In the genomic region with DNA sequence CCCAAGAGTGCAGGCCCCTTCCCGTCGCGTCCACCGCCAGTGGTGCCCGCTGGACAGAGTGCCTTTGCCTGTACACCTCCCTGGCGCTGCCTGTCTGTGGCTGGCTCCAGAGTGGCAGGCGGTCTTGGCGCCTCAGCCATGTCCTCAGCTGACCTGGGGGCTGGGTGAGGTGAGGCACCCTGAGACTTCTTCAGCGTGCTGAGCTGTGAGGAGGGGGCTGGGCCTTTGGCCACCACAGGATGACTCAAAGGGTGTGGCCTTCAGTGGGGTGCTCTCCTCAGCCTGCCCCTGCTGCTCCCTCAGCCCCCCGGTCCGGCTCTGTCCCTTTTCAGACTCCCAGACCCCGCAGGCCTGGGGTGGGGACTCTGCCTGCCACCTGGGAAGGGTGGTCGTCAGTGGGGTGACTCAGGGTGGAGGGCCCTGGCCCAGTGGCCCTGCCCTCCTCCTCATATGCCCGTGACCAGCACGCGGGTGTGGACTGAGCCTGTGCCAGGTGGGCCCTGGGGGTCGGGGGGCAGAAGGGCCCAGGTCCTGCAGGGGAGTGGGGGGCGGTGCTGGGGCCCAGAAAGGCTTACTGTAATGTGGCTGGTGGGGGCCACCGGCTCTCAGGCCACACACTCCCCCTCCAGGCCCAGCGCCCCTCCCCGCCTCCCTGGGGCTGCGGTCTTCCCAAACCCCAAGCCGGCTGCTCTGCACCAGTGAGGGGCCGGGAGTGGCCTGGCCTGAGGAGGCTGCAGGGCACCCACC, we compare ENCODE assay signal across 8 cellular contexts. TPM values are rescaled to one million over a fixed set of nuclear protein-coding genes. Genes with fewer than 3 reads are reported as not detected.
A peak's percentile ranks its signal among the peaks of the same experiment; 100 is the strongest.
DNase-seq lines count a peak whose midpoint lies in the region; ATAC-seq and TF ChIP-seq lines count a peak whose summit lies in the region.

No MANE protein-coding gene starts in this region.

- peak; percentile 32 for DNase-seq in activated naive CD4-positive, alpha-beta T cell treated with Interleukin-2 at 50 U/mL for 16 hours
- no peak for DNase-seq in activated naive CD4-positive, alpha-beta T cell treated with anti-CD3 and anti-CD28 coated beads, Interleukin-2, amount 50 U/mL, for 16 hours
- peak; percentile 32 for DNase-seq in activated CD4-positive, alpha-beta T cell treated with anti-CD3 and anti-CD28 coated beads, Interleukin-2, amount 50 U/mL, for 1 hour
- DNase-seq in renal cortical epithelial cell (ENCODE audit: low read depth) (peak; percentile 75), OCI-M2 (lab: John Stamatoyannopoulos, UW; ENCODE audit: unreplicated experiment) (no peak)

- no peak for TF ChIP-seq CTCF in gastroesophageal sphincter (IDR thresholded peaks at IDR 0.05)

- no peak for TF ChIP-seq POLR2A in gastroesophageal sphincter (IDR thresholded peaks at IDR 0.05)

- H3K36me3 ChIP-seq in gastroesophageal sphincter: no peaks in the 10 kb centered on the region

- H3K4me1 ChIP-seq in gastroesophageal sphincter: peaks cover 0 to 94% (median 41%) of the 10 kb centered on the region in 3 donors

- H3K27me3 ChIP-seq in gastroesophageal sphincter: peaks cover 6% of the 10 kb centered on the region

- no peak for TF ChIP-seq EP300 in gastroesophageal sphincter (IDR thresholded peaks at IDR 0.05)

- peak overlapping the region; percentile 79 to 98 (median 93) for H3K27ac ChIP-seq in gastroesophageal sphincter

- H3K4me3 ChIP-seq in gastroesophageal sphincter: peak overlapping the region in 1 of 2 donors; percentile 61

- ATAC-seq in gastroesophageal sphincter: no peak
- ATAC-seq in HG02973 (IDR thresholded peaks at IDR 0.05; ENCODE audit: unreplicated experiment): no peak
- no peak for ATAC-seq in GM21786 (IDR thresholded peaks at IDR 0.05; ENCODE audit: unreplicated experiment)

- WGBS in gastroesophageal sphincter (ENCODE audit: low coverage in 1 of 2), 2 donors: 60% methylated on average over 1 of the region's 24 CpGs; no CpG with 5 or more reads in 1 of the 2 donors

- H3K9me3 ChIP-seq in gastroesophageal sphincter: no peaks in the 10 kb centered on the region

RNA-seq across cellular contexts. Expression of gene CRELD2, which starts 15.9 kb away (rescaled TPM):
- total RNA-seq in gastroesophageal sphincter (10 to 100 TPM; 21.9 to 36.2 (median 30.9) TPM), renal cortical epithelial cell (28.3 and 32.5 TPM in 2 replicates)

RNA-seq across cellular contexts. Expression of gene ALG12, which starts 16.1 kb away (rescaled TPM):
- total RNA-seq in gastroesophageal sphincter (10 to 100 TPM; 18.8 to 30.0 (median 22.6) TPM), renal cortical epithelial cell (15.5 and 33.2 TPM in 2 replicates)

RNA-seq across cellular contexts. Expression of gene PIM3, which starts 26.3 kb away (rescaled TPM):
- 10 to 100 TPM; 30.0 to 58.3 (median 46.4) TPM for total RNA-seq in gastroesophageal sphincter
- 26.3 and 40.3 TPM in 2 replicates for total RNA-seq in renal cortical epithelial cell

Comparison
In these comparisons a context has a peak if more than half of its experiments do, and no peak if none do; other contexts are left out.
1. DNase-seq: peak in activated naive CD4-positive, alpha-beta T cell treated with Interleukin-2 at 50 U/mL for 16 hours (single experiment), activated CD4-positive, alpha-beta T cell treated with anti-CD3 and anti-CD28 coated beads, Interleukin-2, amount 50 U/mL, for 1 hour (single experiment) and renal cortical epithelial cell (single experiment); none in activated naive CD4-positive, alpha-beta T cell treated with anti-CD3 and anti-CD28 coated beads, Interleukin-2, amount 50 U/mL, for 16 hours (single experiment) and OCI-M2 (single experiment).